Comparison of ENCODE assay signal across 19 cellular contexts in genomic region chr12:37543131-37543965, GRCh38.
"Had no signal": no experiment of that assay in that cellular context is flagged by ENCODE, and none has a peak within 500 bp of the region (broad histone marks: within the 10 kb centered on the region; RNA-seq: fewer than 3 reads in every experiment).

No MANE protein-coding gene starts in this region.

- H3K4me1 Mint-ChIP-seq: activated B cell treated with CpG ODN at 0.5 μM for 24 hours; naive B cell; stimulated activated memory B cell treated with anti-CD40 and anti-IgM and Interleukin-4, amounts not matched to agents 10 μg/mL and 1 μg/mL and 100 μg/mL, for 72 hours had no signal

- H3K4me3 Mint-ChIP-seq: activated B cell treated with CpG ODN at 0.5 μM for 24 hours; activated CD8-positive, alpha-beta T cell treated with anti-CD3 and anti-CD28 coated beads, Interleukin-2, amount 10 ng/mL, durations not matched to agents 7 days and 5 days; activated T-cell treated with anti-CD3 and anti-CD28 coated beads, Interleukin-2, amount 50 U/mL, for 72 hours; stimulated activated memory B cell treated with anti-CD40 and anti-IgM and Interleukin-4, amounts not matched to agents 10 μg/mL and 1 μg/mL and 100 μg/mL, for 72 hours had no signal

- H3K27me3 ChIP-seq: body of pancreas, thyroid gland, uterus had no signal

- ATAC-seq: activated CD8-positive, alpha-beta T cell treated with anti-CD3 and anti-CD28 coated beads, Interleukin-2, amount 10 ng/mL, durations not matched to agents 7 days and 5 days; activated naive CD4-positive, alpha-beta T cell treated with anti-CD3 and anti-CD28 coated beads, Interleukin-2, amount 50 U/mL, for 72 hours; activated T-cell treated with anti-CD3 and anti-CD28 coated beads, Interleukin-2, amount 50 U/mL, for 72 hours; body of pancreas; stimulated activated memory B cell treated with anti-CD40 and anti-IgM and Interleukin-4, amounts not matched to agents 10 μg/mL and 1 μg/mL and 100 μg/mL, for 72 hours had no signal

- H3K9me3 Mint-ChIP-seq: activated B cell treated with CpG ODN at 0.5 μM for 24 hours had no signal

- DNase-seq: activated B cell treated with CpG ODN at 0.5 μM for 24 hours; activated CD4-positive, alpha-beta T cell treated with anti-CD3 and anti-CD28 coated beads for 48 hours; activated CD8-positive, alpha-beta memory T cell treated with anti-CD3 and anti-CD28 coated beads, Interleukin-2, amount 50 U/mL, for 4 hours; activated CD8-positive, alpha-beta T cell treated with anti-CD3 and anti-CD28 coated beads, Interleukin-2, amount 10 ng/mL, durations not matched to agents 7 days and 5 days; activated gamma-delta T cell; activated T-cell treated with anti-CD3 and anti-CD28 coated beads, Interleukin-2, amount 50 U/mL, for 72 hours; amniotic stem cell; body of pancreas; central memory CD4-positive, alpha-beta T cell; effector CD8-positive, alpha-beta T cell; foreskin fibroblast; left ventricle myocardium inferior; naive B cell; thyroid gland; uterus had no signal

- H3K27me3 Mint-ChIP-seq: activated B cell treated with CpG ODN at 0.5 μM for 24 hours; naive B cell; stimulated activated memory B cell treated with anti-CD40 and anti-IgM and Interleukin-4, amounts not matched to agents 10 μg/mL and 1 μg/mL and 100 μg/mL, for 72 hours had no signal

- H3K36me3 Mint-ChIP-seq: stimulated activated memory B cell treated with anti-CD40 and anti-IgM and Interleukin-4, amounts not matched to agents 10 μg/mL and 1 μg/mL and 100 μg/mL, for 72 hours had no signal

- H3K4me3 ChIP-seq: body of pancreas, coronary artery, left ventricle myocardium inferior, thyroid gland, uterus had no signal

- H3K36me3 ChIP-seq: left ventricle myocardium inferior, thyroid gland, uterus had no signal

- H3K9me3 ChIP-seq: left ventricle myocardium inferior, thyroid gland, uterus had no signal

- H3K4me1 ChIP-seq: body of pancreas, left ventricle myocardium inferior, parathyroid adenoma, thyroid gland, uterus had no signal

- H3K27ac Mint-ChIP-seq: activated B cell treated with CpG ODN at 0.5 μM for 24 hours; activated CD8-positive, alpha-beta T cell treated with anti-CD3 and anti-CD28 coated beads, Interleukin-2, amount 10 ng/mL, durations not matched to agents 7 days and 5 days; activated naive CD4-positive, alpha-beta T cell treated with anti-CD3 and anti-CD28 coated beads, Interleukin-2, amount 50 U/mL, for 72 hours; activated T-cell treated with anti-CD3 and anti-CD28 coated beads, Interleukin-2, amount 50 U/mL, for 72 hours; stimulated activated memory B cell treated with anti-CD40 and anti-IgM and Interleukin-4, amounts not matched to agents 10 μg/mL and 1 μg/mL and 100 μg/mL, for 72 hours had no signal
